In genomic region chr12:21764063-21764462, GRCh38 we compare ENCODE assay signal across 24 cellular contexts. TPM values are rescaled to one million over a fixed set of nuclear protein-coding genes. Genes with fewer than 3 reads are reported as not detected.
DNase-seq lines count a peak whose midpoint lies in the region; ATAC-seq, FAIRE-seq and TF ChIP-seq lines count a peak whose summit lies in the region.
"Had no signal": no experiment of that assay in that cellular context is flagged by ENCODE, and none has a peak within 500 bp of the region (broad histone marks: within the 10 kb centered on the region; RNA-seq: fewer than 3 reads in every experiment).

No MANE protein-coding gene starts in this region.

- H2BK12ac ChIP-seq in trophoblast cell (ENCODE audit: low read length) = no peak overlapping the region

- H3K4me3 ChIP-seq in Caco-2 (ENCODE audit: low read depth, low read length) (no peak overlapping the region), HepG2 (replicated peaks in 1 of 3; ENCODE audit: insufficient read depth in 1 of 3, low read depth in 2 of 3, low read length in 3 of 3) (no peak overlapping the region), pancreas (no peak overlapping the region), trophoblast cell (ENCODE audit: low read depth, low read length) (no peak overlapping the region)
- H3K4me3 ChIP-seq: GM23338, HAP-1 had no signal

- H3K4me2 ChIP-seq in HepG2 (ENCODE audit: low read depth, low read length) (no peak overlapping the region), trophoblast cell (ENCODE audit: low read length) (no peak overlapping the region)
- H3K4me2 ChIP-seq: GM23338, KMS-11 had no signal

- H3K23ac ChIP-seq in trophoblast cell (ENCODE audit: low read length) = no peak overlapping the region

- ATAC-seq in HepG2 = no peak
- ATAC-seq in pancreas = peak; percentile 89 to 94 (median 92)
- no peak for ATAC-seq in HG03520 (IDR thresholded peaks at IDR 0.05; ENCODE audit: unreplicated experiment)
- ATAC-seq: GM23338 had no signal

- no peaks in the 10 kb centered on the region for H3K27me3 Mint-ChIP-seq in Caco-2 (ENCODE audit: insufficient read depth, unreplicated experiment)
- H3K27me3 Mint-ChIP-seq: IgD-negative memory B cell had no signal

- peaks cover 11% of the 10 kb centered on the region for H3K9me3 Mint-ChIP-seq in Caco-2 (ENCODE audit: unreplicated experiment)
- H3K9me3 Mint-ChIP-seq: GM23338, HFFc6 had no signal

- BruUV-seq in Caco-2 (replicated peaks; lab: Mats Ljungman, UMichigan) (no TSS peak), HepG2 (replicated peaks; lab: Mats Ljungman, UMichigan) (no TSS peak)

- no peak overlapping the region for H2BK5ac ChIP-seq in trophoblast cell (ENCODE audit: low read depth, low read length, poor library complexity)

- no peak overlapping the region for H3K14ac ChIP-seq in trophoblast cell (ENCODE audit: low read length)

- H2AK5ac ChIP-seq in trophoblast cell (ENCODE audit: low read length) = no peak overlapping the region

- TF ChIP-seq RAD21 in HepG2 (CRISPR knock-in tag; IDR thresholded peaks at IDR 0.05) = no peak

- no peak for TF ChIP-seq CTCF in Caco-2 (IDR thresholded peaks at IDR 0.05; ENCODE audit: insufficient read depth in 1 of 2, low read depth in 1 of 2, low read length in 1 of 2, severe bottlenecking in 1 of 2, unreplicated experiment in 1 of 2)
- no peak for TF ChIP-seq CTCF in HepG2 (CRISPR knock-in tag; IDR thresholded peaks at IDR 0.05)
- no peak for TF ChIP-seq CTCF in pancreas (IDR thresholded peaks at IDR 0.05)

- H2AFZ ChIP-seq in HepG2 (ENCODE audit: low read length) (no peak overlapping the region), trophoblast cell (ENCODE audit: insufficient read depth, low read length, poor library complexity) (no peak overlapping the region)
- H2AFZ ChIP-seq: GM23338 had no signal

- no peak overlapping the region for H3K4me3 Mint-ChIP-seq in Caco-2 (ENCODE audit: unreplicated experiment)
- H3K4me3 Mint-ChIP-seq: GM23338, HFFc6, IgD-negative memory B cell had no signal

- POLR2A ChIA-PET in Caco-2 (lab: Charles Lee) = interaction anchor here (1.2 to 1.5 kb wide), 2 partner anchors 9 to 10 kb away, joined by 3 to 4 read pairs; partner anchors contain the start of gene KCNJ8
- POLR2A ChIA-PET in HepG2 (lab: Yijun Ruan, JAX) = no interaction called here

- no peak overlapping the region for H3K9ac ChIP-seq in HepG2 (ENCODE audit: insufficient read depth, low read depth, low read length)
- no peak overlapping the region for H3K9ac ChIP-seq in trophoblast cell (ENCODE audit: low read length)
- H3K9ac ChIP-seq: KMS-11 had no signal

- peak overlapping the region; percentile 47 for H3K27ac Mint-ChIP-seq in Caco-2 (ENCODE audit: unreplicated experiment)
- H3K27ac Mint-ChIP-seq: GM23338, HFFc6, IgD-negative memory B cell had no signal

- H3K36me3 ChIP-seq in Caco-2 (ENCODE audit: control insufficient read depth, insufficient read depth, low read length) (0 out of 2 replicates have a peak, but pooled peaks cover 2% of the 10 kb centered on the region), HepG2 (replicated peaks in 1 of 2; ENCODE audit: control insufficient read depth in 1 of 2, insufficient read depth in 2 of 2, low read length in 2 of 2) (no peaks in the 10 kb centered on the region), pancreas (peaks cover 0 to 15% (median 3%) of the 10 kb centered on the region in 3 donors), trophoblast cell (ENCODE audit: control insufficient read depth in 1 of 2, insufficient read depth in 2 of 2, low read length in 2 of 2) (no peaks in the 10 kb centered on the region)
- H3K36me3 ChIP-seq: HAP-1 had no signal

- H3K4me1 Mint-ChIP-seq in Caco-2 (ENCODE audit: low read depth, unreplicated experiment) = peaks cover 40% of the 10 kb centered on the region
- H3K4me1 Mint-ChIP-seq: GM23338, IgD-negative memory B cell had no signal

- H3K27me3 ChIP-seq in Caco-2 (replicated peaks; ENCODE audit: control insufficient read depth, insufficient read depth, low read length) = no peaks in the 10 kb centered on the region
- no peaks in the 10 kb centered on the region for H3K27me3 ChIP-seq in HepG2 (ENCODE audit: control insufficient read depth in 1 of 2, insufficient read depth in 2 of 2, low read length in 2 of 2)
- H3K27me3 ChIP-seq in pancreas = no peaks in the 10 kb centered on the region
- no peaks in the 10 kb centered on the region for H3K27me3 ChIP-seq in trophoblast cell (ENCODE audit: insufficient read depth, low read length)

- peaks cover 53% of the 10 kb centered on the region for H3K36me3 Mint-ChIP-seq in Caco-2 (ENCODE audit: insufficient read depth, unreplicated experiment)

- CTCF ChIA-PET in Caco-2 (lab: Charles Lee) (interaction anchor here (1.1 kb wide), 1 partner anchor 226 kb away, joined by 4 read pairs; no protein-coding TSS in a partner anchor), HepG2 (lab: Yijun Ruan, JAX; ENCODE audit: low intra/inter-chr PET ratio, low total read pairs) (no interaction called here)

- H4K8ac ChIP-seq in trophoblast cell (ENCODE audit: low read depth, low read length) = no peak overlapping the region

- H3K79me2 ChIP-seq in HepG2 (ENCODE audit: insufficient read depth, low read length) (no peaks in the 10 kb centered on the region), trophoblast cell (ENCODE audit: control insufficient read depth, insufficient read depth, low read length, poor library complexity) (no peaks in the 10 kb centered on the region)

- no peak overlapping the region for H3K18ac ChIP-seq in trophoblast cell (ENCODE audit: low read length)

- H4K20me1 ChIP-seq in HepG2 (ENCODE audit: insufficient read depth, low read length) = no peaks in the 10 kb centered on the region

- DNase-seq in Caco-2 (peak in 1 of 2 experiments; percentile 38), HepG2 (ENCODE audit: low spot score) (no peak), pancreas (no peak), trophoblast cell (no peak), SW480 (ENCODE audit: low spot score) (no peak), T-helper 9 cell (no peak)
- DNase-seq: HFFc6, MM.1S, NCI-H1694, NCI-H2029 treated with DMSO at 0.1 percent for 48 hours, NCI-H2227 treated with DMSO at 0.1 percent for 48 hours, NCI-H526 treated with DMSO at 0.1 percent for 48 hours, Right ventricle myocardium superior, RPMI8226 had no signal

- H3K4ac ChIP-seq in trophoblast cell (ENCODE audit: low read depth, low read length) = no peak overlapping the region

- FAIRE-seq in islet of Langerhans (lab: Jason Lieb, UNC) = peak; percentile 49
- no peak for FAIRE-seq in HepG2 (lab: Jason Lieb, UNC)
- FAIRE-seq in pancreas (lab: Jason Lieb, UNC) = no peak
- FAIRE-seq: D721Med, G401.6 had no signal

- in situ Hi-C loops in HepG2 (cut with HindIII; ENCODE audit: extremely low pct_ligation_motif_present, low pct_unique_long_range_greater_than_20kb) = no loop called here

- H3K27ac ChIP-seq in HepG2 (ENCODE audit: extremely low read length, insufficient read depth, low read length) (no peak overlapping the region), pancreas (peak overlapping the region in 3 of 4 donors; percentile 29 to 83 (median 53)), trophoblast cell (ENCODE audit: low read depth, low read length) (no peak overlapping the region)
- H3K27ac ChIP-seq: KMS-11 had no signal

- no peak overlapping the region for H4K12ac ChIP-seq in trophoblast cell (ENCODE audit: low read depth, low read length)

- WGBS in HepG2 (ENCODE audit: low lambda C conversion rate) = 0% methylated on average over 2 of the region's 2 CpGs
- 37 to 47% methylated on average over 2 of the region's 2 CpGs for WGBS in pancreas, 2 donors
- no CpG with 5 or more reads among the region's 2 CpGs for WGBS in trophoblast cell (ENCODE audit: extremely low coverage, insufficient coverage, insufficient read length)

- no peaks in the 10 kb centered on the region for H3K79me1 ChIP-seq in trophoblast cell (ENCODE audit: low read length)

- H4K91ac ChIP-seq in trophoblast cell (ENCODE audit: low read depth, low read length) = no peak overlapping the region

- no peak overlapping the region for H2BK120ac ChIP-seq in trophoblast cell (ENCODE audit: insufficient read depth, low read length, poor library complexity)

- H3K9me3 ChIP-seq in Caco-2 = no peaks in the 10 kb centered on the region
- H3K9me3 ChIP-seq in HepG2 (ENCODE audit: low read length) = no peaks in the 10 kb centered on the region
- no peaks in the 10 kb centered on the region for H3K9me3 ChIP-seq in pancreas
- no peaks in the 10 kb centered on the region for H3K9me3 ChIP-seq in trophoblast cell (ENCODE audit: insufficient read depth, low read depth, low read length)
- H3K9me3 ChIP-seq: HAP-1 had no signal

- H3K4me1 ChIP-seq in Caco-2 (peaks cover 28% of the 10 kb centered on the region), HepG2 (ENCODE audit: insufficient read depth, low read length) (no peaks in the 10 kb centered on the region), pancreas (peaks cover 11 to 16% (median 14%) of the 10 kb centered on the region in 3 donors), trophoblast cell (ENCODE audit: control insufficient read depth in 1 of 2, insufficient read depth in 2 of 2, low read length in 2 of 2) (no peaks in the 10 kb centered on the region)
- H3K4me1 ChIP-seq: HAP-1 had no signal

- intact Hi-C loops in Caco-2 (cut with micrococcal nuclease; ENCODE audit: unreplicated experiment) = no loop called here
- intact Hi-C loops in HepG2 (cut with micrococcal nuclease; ENCODE audit: unreplicated experiment) = no loop called here
- intact Hi-C loops in pancreas (cut with DNase I) = no loop called here

- TF ChIP-seq POLR2A in HepG2 (IDR thresholded peaks at IDR 0.05; ENCODE audit: insufficient read depth in 1 of 2, low read depth in 2 of 2, low read length in 2 of 2) = no peak

- TF ChIP-seq EP300 in HepG2 (IDR thresholded peaks at IDR 0.05; ENCODE audit: low read depth in 2 of 2, low read length in 2 of 2) (no peak), HepG2 (CRISPR knock-in tag; IDR thresholded peaks at IDR 0.05; ENCODE audit: borderline replicate concordance) (no peak)

RNA-seq across cellular contexts. Expression of gene KCNJ8, which starts 10.4 kb away (rescaled TPM):
- 88.7 and 90.2 TPM in 2 replicates for total RNA-seq in Caco-2 (2022)
- total RNA-seq in HepG2 (2016; rRNA removed; fragmentation: Illumina TruSeq; extraction: Trizol) = not detected in 2 replicates
- not detected in 2 replicates for total RNA-seq in HepG2 (2016; cell fraction: cytosol; rRNA removed; fragmentation: Illumina TruSeq; extraction: Trizol; ENCODE audit: low read depth)
- not detected in 2 replicates for total RNA-seq in HepG2 (2016; cell fraction: insoluble cytoplasmic fraction; rRNA removed; fragmentation: Illumina TruSeq; extraction: Trizol)
- total RNA-seq in HepG2 (2016; cell fraction: membrane; rRNA removed; fragmentation: Illumina TruSeq; extraction: Trizol) = not detected in 2 replicates
- not detected in 2 replicates for total RNA-seq in HepG2 (2016; cell fraction: nucleus; rRNA removed; fragmentation: Illumina TruSeq; extraction: Trizol)
- polyA plus RNA-seq in HepG2 (2011; rRNA removed) = not detected in 2 replicates
- polyA plus RNA-seq in HepG2 (2011; cell fraction: cytosol; rRNA removed) = not detected in 2 replicates
- polyA plus RNA-seq in HepG2 (2011; cell fraction: nucleus; rRNA removed) = not detected in 2 replicates
- not detected in 2 replicates for polyA plus RNA-seq in HepG2 (2012)
- not detected in 2 replicates for polyA plus RNA-seq in HepG2 (2016; cell fraction: cytosol; fragmentation: Illumina TruSeq; extraction: Trizol; ENCODE audit: low read depth)
- not detected in 2 replicates for polyA plus RNA-seq in HepG2 (2016; cell fraction: insoluble cytoplasmic fraction; fragmentation: Illumina TruSeq; extraction: Trizol; ENCODE audit: low read depth)
- polyA plus RNA-seq in HepG2 (2016; cell fraction: membrane; fragmentation: Illumina TruSeq; extraction: Trizol; ENCODE audit: low read depth) = not detected in 2 replicates
- not detected in 2 replicates for polyA plus RNA-seq in HepG2 (2016; cell fraction: nucleus; fragmentation: Illumina TruSeq; extraction: Trizol; ENCODE audit: insufficient read depth, low read depth)
- not detected in 2 replicates for polyA minus RNA-seq in HepG2 (2011; rRNA and poly(A)+ RNA removed; ENCODE audit: low replicate concordance)
- not detected in 2 replicates for polyA minus RNA-seq in HepG2 (2011; cell fraction: cytosol; rRNA and poly(A)+ RNA removed)
- polyA minus RNA-seq in HepG2 (2011; cell fraction: nucleus; rRNA and poly(A)+ RNA removed) = not detected in 2 replicates
- 10 to 100 TPM; 17.3 to 28.8 (median 25.2) TPM for total RNA-seq in pancreas
- 10 to 100 TPM in 1 of 2 donors, 1 to 10 TPM in 1; 7.9 to 19.4 TPM for polyA plus RNA-seq in pancreas
- 0.33 and 0.39 TPM in 2 replicates for polyA plus RNA-seq in trophoblast cell (2013)
- total RNA-seq: A172, SK-MEL-5 had no signal
- polyA plus RNA-seq: IgD-negative memory B cell had no signal

Comparison
In these comparisons a context has a peak if more than half of its experiments do, and no peak if none do; other contexts are left out.
1. ATAC-seq: peak in pancreas (4 of 4); none in HepG2 (single experiment) and HG03520 (single experiment).
2. H3K27ac ChIP-seq: peak in pancreas (3 of 4); none in HepG2 (single experiment) and trophoblast cell (single experiment).
3. RNA of gene KCNJ8, which starts 10.4 kb away (total RNA-seq): 88.7 to 90.2 TPM in Caco-2 and 17.3 to 28.8 TPM in pancreas; not detected in HepG2; every median in the first group is over 10 times any median in the second.